In genomic region chr4:138181288-138181687, GRCh38 we compare ENCODE assay signal across 16 cellular contexts.
DNase-seq lines count a peak whose midpoint lies in the region; ATAC-seq, FAIRE-seq and TF ChIP-seq lines count a peak whose summit lies in the region.
"Had no signal": no experiment of that assay in that cellular context is flagged by ENCODE, and none has a peak within 500 bp of the region (broad histone marks: within the 10 kb centered on the region; RNA-seq: fewer than 3 reads in every experiment).

No MANE protein-coding gene starts in this region.

- FAIRE-seq in astrocyte (lab: Jason Lieb, UNC): no peak

- H3K4me1 ChIP-seq in astrocyte (ENCODE audit: insufficient read depth, low read length) (no peaks in the 10 kb centered on the region), lower lobe of right lung (no peaks in the 10 kb centered on the region), GM23248 (ENCODE audit: insufficient read depth) (no peaks in the 10 kb centered on the region)

- H3K27me3 ChIP-seq in astrocyte (ENCODE audit: insufficient read depth, low read length): no peaks in the 10 kb centered on the region
- no peaks in the 10 kb centered on the region for H3K27me3 ChIP-seq in lower lobe of right lung (ENCODE audit: low read depth)
- no peaks in the 10 kb centered on the region for H3K27me3 ChIP-seq in GM23248 (replicated peaks; ENCODE audit: insufficient read depth)
- H3K27me3 ChIP-seq: MG63 had no signal

- no peaks in the 10 kb centered on the region for H3K27me3 Mint-ChIP-seq in astrocyte (ENCODE audit: low read depth, unreplicated experiment)
- no peaks in the 10 kb centered on the region for H3K27me3 Mint-ChIP-seq in activated CD8-positive, alpha-beta T cell treated with anti-CD3 and anti-CD28 coated beads, Interleukin-2, amount 10 ng/mL, durations not matched to agents 7 days and 5 days (ENCODE audit: low read depth)
- H3K27me3 Mint-ChIP-seq: stimulated activated memory B cell treated with anti-CD40 and anti-IgM and Interleukin-4, amounts not matched to agents 10 μg/mL and 1 μg/mL and 100 μg/mL, for 72 hours had no signal

- POLR2A ChIA-PET in activated CD8-positive, alpha-beta T cell treated with anti-CD3 and anti-CD28 coated beads, Interleukin-2, amount 10 ng/mL, durations not matched to agents 7 days and 5 days (lab: Charles Lee): no interaction called here

- H3K79me2 ChIP-seq in astrocyte (ENCODE audit: insufficient read depth, low read length) (no peaks in the 10 kb centered on the region), GM23248 (ENCODE audit: insufficient read depth) (no peaks in the 10 kb centered on the region)

- no peak overlapping the region for H2AFZ ChIP-seq in astrocyte (ENCODE audit: low read depth, low read length)
- no peak overlapping the region for H2AFZ ChIP-seq in GM23248

- H3K4me1 Mint-ChIP-seq in astrocyte (ENCODE audit: low read depth, unreplicated experiment): no peaks in the 10 kb centered on the region
- H3K4me1 Mint-ChIP-seq in activated CD8-positive, alpha-beta T cell treated with anti-CD3 and anti-CD28 coated beads, Interleukin-2, amount 10 ng/mL, durations not matched to agents 7 days and 5 days (ENCODE audit: low read depth): no peaks in the 10 kb centered on the region
- H3K4me1 Mint-ChIP-seq: B cell had no signal

- peak; percentile 70 to 74 for ATAC-seq in lower lobe of right lung
- ATAC-seq in activated CD8-positive, alpha-beta T cell treated with anti-CD3 and anti-CD28 coated beads, Interleukin-2, amount 10 ng/mL, durations not matched to agents 7 days and 5 days: no peak
- ATAC-seq in stimulated activated naive CD8-positive, alpha-beta T cell treated with anti-CD3 and anti-CD28 coated beads, Interleukin-15, Interleukin-2, amounts not matched to agents 100 U/mL and 50 U/mL, for 24 hours: no peak
- ATAC-seq: PC-3; stimulated activated memory B cell treated with anti-CD40 and anti-IgM and Interleukin-4, amounts not matched to agents 10 μg/mL and 1 μg/mL and 100 μg/mL, for 72 hours had no signal

- intact Hi-C loops in lower lobe of right lung (cut with DNase I): no loop called here

- no peaks in the 10 kb centered on the region for H3K9me3 ChIP-seq in astrocyte (ENCODE audit: insufficient read depth, low read depth, low read length)
- no peaks in the 10 kb centered on the region for H3K9me3 ChIP-seq in lower lobe of right lung
- no peaks in the 10 kb centered on the region for H3K9me3 ChIP-seq in GM23248 (ENCODE audit: low read depth)
- H3K9me3 ChIP-seq: MG63 had no signal

- no peaks in the 10 kb centered on the region for H3F3A ChIP-seq in GM23248 (ENCODE audit: insufficient read depth)

- no peaks in the 10 kb centered on the region for H3K36me3 ChIP-seq in astrocyte (ENCODE audit: insufficient read depth, low read length)
- H3K36me3 ChIP-seq in lower lobe of right lung: no peaks in the 10 kb centered on the region
- peaks cover 57% of the 10 kb centered on the region for H3K36me3 ChIP-seq in GM23248 (ENCODE audit: low read depth)

- H3K9me2 ChIP-seq in GM23248 (ENCODE audit: insufficient read depth): no peaks in the 10 kb centered on the region

- peaks cover 11% of the 10 kb centered on the region for H3K36me3 Mint-ChIP-seq in astrocyte (ENCODE audit: low read depth, unreplicated experiment)
- peaks cover 2% of the 10 kb centered on the region for H3K36me3 Mint-ChIP-seq in activated CD8-positive, alpha-beta T cell treated with anti-CD3 and anti-CD28 coated beads, Interleukin-2, amount 10 ng/mL, durations not matched to agents 7 days and 5 days (ENCODE audit: low read depth)
- H3K36me3 Mint-ChIP-seq: stimulated activated memory B cell treated with anti-CD40 and anti-IgM and Interleukin-4, amounts not matched to agents 10 μg/mL and 1 μg/mL and 100 μg/mL, for 72 hours had no signal

- H3K27ac Mint-ChIP-seq in astrocyte (ENCODE audit: unreplicated experiment): no peak overlapping the region
- no peak overlapping the region for H3K27ac Mint-ChIP-seq in activated CD8-positive, alpha-beta T cell treated with anti-CD3 and anti-CD28 coated beads, Interleukin-2, amount 10 ng/mL, durations not matched to agents 7 days and 5 days
- H3K27ac Mint-ChIP-seq: B cell; stimulated activated memory B cell treated with anti-CD40 and anti-IgM and Interleukin-4, amounts not matched to agents 10 μg/mL and 1 μg/mL and 100 μg/mL, for 72 hours had no signal

- in situ Hi-C loops in GM23248 (cut with MboI): no loop called here

- peaks cover 2% of the 10 kb centered on the region for H3K9me3 Mint-ChIP-seq in astrocyte (ENCODE audit: unreplicated experiment)
- H3K9me3 Mint-ChIP-seq in activated CD8-positive, alpha-beta T cell treated with anti-CD3 and anti-CD28 coated beads, Interleukin-2, amount 10 ng/mL, durations not matched to agents 7 days and 5 days (ENCODE audit: insufficient read depth): no peaks in the 10 kb centered on the region

- H3K4me3 Mint-ChIP-seq in astrocyte (ENCODE audit: unreplicated experiment): no peak overlapping the region
- no peak overlapping the region for H3K4me3 Mint-ChIP-seq in activated CD8-positive, alpha-beta T cell treated with anti-CD3 and anti-CD28 coated beads, Interleukin-2, amount 10 ng/mL, durations not matched to agents 7 days and 5 days
- H3K4me3 Mint-ChIP-seq: B cell; stimulated activated memory B cell treated with anti-CD40 and anti-IgM and Interleukin-4, amounts not matched to agents 10 μg/mL and 1 μg/mL and 100 μg/mL, for 72 hours had no signal

- no peak overlapping the region for H3K4me3 ChIP-seq in astrocyte (ENCODE audit: insufficient read depth, low read depth, low read length)
- no peak overlapping the region for H3K4me3 ChIP-seq in lower lobe of right lung
- no peak overlapping the region for H3K4me3 ChIP-seq in GM23248
- H3K4me3 ChIP-seq: MG63 had no signal

- H3K27ac ChIP-seq in astrocyte (ENCODE audit: low read depth, low read length): no peak overlapping the region
- no peak overlapping the region for H3K27ac ChIP-seq in lower lobe of right lung
- H3K27ac ChIP-seq in GM23248: no peak overlapping the region

- DNase-seq in astrocyte (ENCODE audit: low read depth) (peak; percentile 16), fibroblast of peridontal ligament (ENCODE audit: extremely low read depth) (peak; percentile 20), lower lobe of right lung (no peak), smooth muscle cell of the brain vasculature (ENCODE audit: low read depth, low spot score) (peak; percentile 40), NCI-H2227 (lab: John Stamatoyannopoulos, UW; ENCODE audit: unreplicated experiment) (no peak), GM23248 (no peak)
- DNase-seq in activated CD8-positive, alpha-beta T cell treated with anti-CD3 and anti-CD28 coated beads, Interleukin-2, amount 10 ng/mL, durations not matched to agents 7 days and 5 days: no peak
- no peak for DNase-seq in stimulated activated naive CD8-positive, alpha-beta T cell treated with anti-CD3 and anti-CD28 coated beads, Interleukin-15, Interleukin-2, amounts not matched to agents 100 U/mL and 50 U/mL, for 24 hours
- DNase-seq: activated T-cell treated with anti-CD3 and anti-CD28 coated beads for 4 hours; MG63; NCI-H2227 treated with DMSO at 0.1 percent for 48 hours; PC-3; stimulated activated CD4-positive, alpha-beta T cell treated with anti-CD3 and anti-CD28 coated beads, Interleukin-4, amount 100 ng/mL, for 24 hours; SW 1271 had no signal

- TF ChIP-seq CTCF in astrocyte (IDR thresholded peaks at IDR 0.05; ENCODE audit: insufficient read depth, low read depth, low read length) (no peak), lower lobe of right lung (IDR thresholded peaks at IDR 0.05) (no peak)

- no peaks in the 10 kb centered on the region for H4K20me1 ChIP-seq in astrocyte (ENCODE audit: insufficient read depth, low read length)
- no peaks in the 10 kb centered on the region for H4K20me1 ChIP-seq in GM23248 (ENCODE audit: insufficient read depth)

- H3K9ac ChIP-seq in astrocyte (ENCODE audit: low read length): no peak overlapping the region
- no peak overlapping the region for H3K9ac ChIP-seq in GM23248

- 30 to 32% methylated on average over 6 of the region's 6 CpGs for WGBS in GM23248 (ENCODE audit: low coverage in 1 of 2, low lambda C conversion rate in 2 of 2, missing lambda C conversion rate in 2 of 2), 2 experiments

- CTCF ChIA-PET in activated CD8-positive, alpha-beta T cell treated with anti-CD3 and anti-CD28 coated beads, Interleukin-2, amount 10 ng/mL, durations not matched to agents 7 days and 5 days (lab: Charles Lee): no interaction called here

- no peak overlapping the region for H3K4me2 ChIP-seq in astrocyte (ENCODE audit: low read length)
- no peak overlapping the region for H3K4me2 ChIP-seq in GM23248 (ENCODE audit: unreplicated experiment)

Comparison
In these comparisons a context has a peak if more than half of its experiments do, and no peak if none do; other contexts are left out.
1. DNase-seq: peak in astrocyte (single experiment), fibroblast of peridontal ligament (single experiment) and smooth muscle cell of the brain vasculature (single experiment); none in lower lobe of right lung (single experiment), activated CD8-positive, alpha-beta T cell treated with anti-CD3 and anti-CD28 coated beads, Interleukin-2, amount 10 ng/mL, durations not matched to agents 7 days and 5 days (single experiment), NCI-H2227 (single experiment), stimulated activated naive CD8-positive, alpha-beta T cell treated with anti-CD3 and anti-CD28 coated beads, Interleukin-15, Interleukin-2, amounts not matched to agents 100 U/mL and 50 U/mL, for 24 hours (single experiment) and GM23248 (single experiment).
2. ATAC-seq: peak in lower lobe of right lung (2 of 2); none in activated CD8-positive, alpha-beta T cell treated with anti-CD3 and anti-CD28 coated beads, Interleukin-2, amount 10 ng/mL, durations not matched to agents 7 days and 5 days (single experiment) and stimulated activated naive CD8-positive, alpha-beta T cell treated with anti-CD3 and anti-CD28 coated beads, Interleukin-15, Interleukin-2, amounts not matched to agents 100 U/mL and 50 U/mL, for 24 hours (single experiment).